In genomic region chr6:42960243-42961019, GRCh38 we compare ENCODE assay signal across 1 cellular context.
TF ChIP-seq lines count a peak whose summit lies in the region.

Gene GNMT, plus strand, starts transcription at chr6:42960754. Its CDS starts 14 bp downstream, at chr6:42960768.

TF ChIP-seq in HepG2, 621 proteins besides CTCF, POLR2A, EP300 and RAD21 (continued from another document and continues in another):
- TF ChIP-seq ZNF235 (CRISPR knock-in tag; IDR thresholded peaks at IDR 0.05; ENCODE audit: borderline replicate concordance) (no peak; the same call in 1 of the 2 replicates), ZMAT3 (CRISPR knock-in tag; conservative IDR thresholded peaks at IDR 0.05) (peak; percentile 36; the same call in 1 of the 2 replicates), ZNF83 (CRISPR knock-in tag; IDR thresholded peaks at IDR 0.05; ENCODE audit: borderline replicate concordance) (no peak), PCBP2 (optimal IDR thresholded peaks at IDR 0.05; ENCODE audit: low read depth, low read length, poor library complexity, severe bottlenecking) (no peak), PATZ1 (CRISPR knock-in tag; IDR thresholded peaks at IDR 0.05) (peak; percentile 14; the same call in 1 of the 2 replicates), NFATC3 (CRISPR knock-in tag; IDR thresholded peaks at IDR 0.05) (0 out of 2 replicates have a peak, but pooled peaks have one; percentile 41), BHLHE40 (IDR thresholded peaks at IDR 0.05; ENCODE audit: low read length) (no peak), TGIF2 (CRISPR knock-in tag; IDR thresholded peaks at IDR 0.05) (peak; percentile 97), IRF1 (CRISPR knock-in tag; IDR thresholded peaks at IDR 0.05; ENCODE audit: low read depth) (no peak), KLF12 (CRISPR knock-in tag; IDR thresholded peaks at IDR 0.05; ENCODE audit: borderline replicate concordance) (peak; percentile 85; the same call in 1 of the 2 replicates), POLR2AphosphoS5 (IDR thresholded peaks at IDR 0.05; ENCODE audit: low read depth, low read length) (no peak), ELF3 (CRISPR knock-in tag; IDR thresholded peaks at IDR 0.05) (no peak), REPIN1 (CRISPR knock-in tag; IDR thresholded peaks at IDR 0.05; ENCODE audit: borderline replicate concordance, low read depth) (peak; percentile 46; the same call in 1 of the 2 replicates), SALL1 (CRISPR knock-in tag; IDR thresholded peaks at IDR 0.05) (peak; percentile 37; the same call in 1 of the 2 replicates), THYN1 (CRISPR knock-in tag; IDR thresholded peaks at IDR 0.05; ENCODE audit: borderline replicate concordance, low read depth) (no peak; the same call in 1 of the 2 replicates), HNF1A (IDR thresholded peaks at IDR 0.05; ENCODE audit: low read depth) (no peak), HNF1A (CRISPR knock-in tag; IDR thresholded peaks at IDR 0.05; ENCODE audit: borderline replicate concordance) (no peak; the same call in 1 of the 2 replicates), ZFP91 (CRISPR knock-in tag; IDR thresholded peaks at IDR 0.05; ENCODE audit: borderline replicate concordance) (peak; percentile 94), ARID4A (CRISPR knock-in tag; IDR thresholded peaks at IDR 0.05; ENCODE audit: borderline replicate concordance) (peak; percentile 97), ZNF337 (CRISPR knock-in tag; IDR thresholded peaks at IDR 0.05; ENCODE audit: borderline replicate concordance, low read depth) (no peak; the same call in 1 of the 2 replicates), ONECUT2 (CRISPR knock-in tag; IDR thresholded peaks at IDR 0.05) (no peak), SSRP1 (CRISPR knock-in tag; IDR thresholded peaks at IDR 0.05) (no peak; the same call in 1 of the 2 replicates), CENPBD1 (CRISPR knock-in tag; IDR thresholded peaks at IDR 0.05; ENCODE audit: borderline replicate concordance, low read depth) (no peak), RFXAP (CRISPR knock-in tag; IDR thresholded peaks at IDR 0.05; ENCODE audit: borderline replicate concordance) (no peak), ZSCAN9 (CRISPR knock-in tag; IDR thresholded peaks at IDR 0.05; ENCODE audit: borderline replicate concordance) (peak; percentile 20; the same call in 1 of the 2 replicates), ZNF567 (CRISPR knock-in tag; IDR thresholded peaks at IDR 0.05; ENCODE audit: borderline replicate concordance) (peak; percentile 55; the same call in 1 of the 2 replicates), RFXANK (CRISPR knock-in tag; IDR thresholded peaks at IDR 0.05) (no peak), ATF2 (CRISPR knock-in tag; IDR thresholded peaks at IDR 0.05) (peak; percentile 29; the same call in 1 of the 2 replicates), ZSCAN29 (CRISPR knock-in tag; conservative IDR thresholded peaks at IDR 0.05) (0 out of 2 replicates have a peak, but pooled peaks have one; percentile 48), ATF7 (IDR thresholded peaks at IDR 0.05) (no peak), ATF7 (CRISPR knock-in tag; IDR thresholded peaks at IDR 0.05) (no peak), ZNF780A (CRISPR knock-in tag; IDR thresholded peaks at IDR 0.05) (no peak), MTF2 (CRISPR knock-in tag; IDR thresholded peaks at IDR 0.05; ENCODE audit: borderline replicate concordance) (peak; percentile 74; the same call in 1 of the 2 replicates), ZNF556 (CRISPR knock-in tag; IDR thresholded peaks at IDR 0.05; ENCODE audit: borderline replicate concordance) (peak; percentile 84; the same call in 1 of the 2 replicates), ZBTB38 (CRISPR knock-in tag; IDR thresholded peaks at IDR 0.05) (peak; percentile 25; the same call in 1 of the 2 replicates), ZNF891 (CRISPR knock-in tag; IDR thresholded peaks at IDR 0.05) (peak; percentile 69; the same call in 1 of the 2 replicates), SRSF4 (IDR thresholded peaks at IDR 0.05; ENCODE audit: low read depth, low read length, poor library complexity, severe bottlenecking) (no peak), AFF4 (CRISPR knock-in tag; IDR thresholded peaks at IDR 0.05) (no peak), HCFC1 (IDR thresholded peaks at IDR 0.05; ENCODE audit: low read depth, low read length) (no peak)
